In the genomic region with DNA sequence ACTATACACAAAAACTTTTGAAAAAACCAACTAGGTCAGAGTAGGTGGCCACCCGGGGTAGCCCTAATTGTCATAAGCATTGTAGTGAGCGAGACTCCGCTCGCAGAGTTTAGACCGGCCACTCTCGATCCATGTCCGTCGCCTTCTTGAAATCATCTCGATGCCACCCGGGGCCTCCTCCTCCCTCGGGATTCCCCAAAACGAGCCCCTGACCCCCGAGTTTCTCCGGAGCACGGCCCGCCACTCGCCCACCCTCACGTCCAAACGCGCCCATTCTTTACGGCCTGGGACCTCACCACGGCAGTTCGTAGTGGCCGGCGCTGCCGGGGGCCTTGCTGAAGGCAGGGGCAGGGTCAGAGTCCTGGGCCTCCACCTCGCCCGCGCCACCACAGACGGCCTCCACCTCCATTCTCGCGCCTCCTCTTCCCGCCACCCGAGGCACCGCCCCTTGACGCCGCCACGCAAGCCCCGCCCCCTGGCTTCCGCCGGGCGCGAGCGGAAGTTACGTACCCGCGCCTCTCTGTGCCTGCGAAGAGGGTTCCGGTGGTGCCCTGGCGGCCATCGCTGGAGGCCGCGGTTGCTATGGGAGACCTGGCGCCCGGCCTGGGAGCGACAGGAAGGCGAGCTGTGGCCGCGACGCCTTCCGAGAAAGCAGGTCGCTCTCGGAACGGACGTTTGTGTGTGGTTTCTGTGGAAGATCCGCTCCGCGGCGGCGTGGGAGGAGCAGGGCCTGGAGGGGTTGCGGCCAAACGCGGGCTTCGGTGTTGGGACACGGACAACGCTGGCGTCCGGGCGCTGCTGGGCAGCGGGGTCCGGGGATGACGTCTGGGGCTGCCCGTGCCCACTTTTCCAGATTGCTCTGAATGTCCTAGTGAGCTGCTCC, we compare ENCODE assay signal across 1 cellular context.
TF ChIP-seq lines count a peak whose summit lies in the region.

Gene RFC2, minus strand, starts transcription at position 425 of the 883 bp plus-strand sequence. Its CDS starts 16 bp downstream, at position 409.

TF ChIP-seq in H1, 55 proteins besides CTCF, POLR2A, EP300 and RAD21:
- TF ChIP-seq POU5F1 (IDR thresholded peaks at IDR 0.05; ENCODE audit: low read depth, low read length): no peak
- peak; percentile 94 for TF ChIP-seq POLR2AphosphoS5 (IDR thresholded peaks at IDR 0.05; ENCODE audit: low read depth, low read length)
- 0 out of 2 replicates have a peak, but pooled peaks have one; percentile 3 for TF ChIP-seq BRCA1 (IDR thresholded peaks at IDR 0.05; ENCODE audit: low read depth, low read length)
- TF ChIP-seq RNF2 (IDR thresholded peaks at IDR 0.05; ENCODE audit: borderline replicate concordance, low read depth, low read length, missing control alignments, poor library complexity, severe bottlenecking): no peak
- no peak for TF ChIP-seq HDAC6 (IDR thresholded peaks at IDR 0.05; ENCODE audit: low read depth, low read length)
- TF ChIP-seq YY1 (IDR thresholded peaks at IDR 0.05; ENCODE audit: low read depth, low read length): peak; percentile 97
- no peak; the same call in 1 of the 2 replicates for TF ChIP-seq CHD2 (IDR thresholded peaks at IDR 0.05; ENCODE audit: low read length)
- TF ChIP-seq TBP (IDR thresholded peaks at IDR 0.05; ENCODE audit: low read depth, low read length): peak; percentile 66
- TF ChIP-seq CREB1 (IDR thresholded peaks at IDR 0.05): peak; percentile 86
- TF ChIP-seq, protein P1, sequence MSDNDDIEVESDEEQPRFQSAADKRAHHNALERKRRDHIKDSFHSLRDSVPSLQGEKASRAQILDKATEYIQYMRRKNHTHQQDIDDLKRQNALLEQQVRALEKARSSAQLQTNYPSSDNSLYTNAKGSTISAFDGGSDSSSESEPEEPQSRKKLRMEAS (IDR thresholded peaks at IDR 0.05): peak; percentile 80
- TF ChIP-seq, protein P2, sequence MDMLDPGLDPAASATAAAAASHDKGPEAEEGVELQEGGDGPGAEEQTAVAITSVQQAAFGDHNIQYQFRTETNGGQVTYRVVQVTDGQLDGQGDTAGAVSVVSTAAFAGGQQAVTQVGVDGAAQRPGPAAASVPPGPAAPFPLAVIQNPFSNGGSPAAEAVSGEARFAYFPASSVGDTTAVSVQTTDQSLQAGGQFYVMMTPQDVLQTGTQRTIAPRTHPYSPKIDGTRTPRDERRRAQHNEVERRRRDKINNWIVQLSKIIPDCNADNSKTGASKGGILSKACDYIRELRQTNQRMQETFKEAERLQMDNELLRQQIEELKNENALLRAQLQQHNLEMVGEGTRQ (IDR thresholded peaks at IDR 0.05; ENCODE audit: low read length): no peak
- TF ChIP-seq TAF7 (optimal IDR thresholded peaks at IDR 0.05; ENCODE audit: borderline replicate concordance, low read depth, low read length): peak; percentile 44
- TF ChIP-seq SAP30 (IDR thresholded peaks at IDR 0.05; ENCODE audit: insufficient read depth, insufficient replicate concordance, low read length): peak; percentile 86
- TF ChIP-seq TAF1 (IDR thresholded peaks at IDR 0.05; ENCODE audit: low read depth, low read length): peak; percentile 83
- TF ChIP-seq SIN3A (conservative IDR thresholded peaks at IDR 0.05 in 1 of 2, IDR thresholded peaks at IDR 0.05 in 1 of 2; ENCODE audit: low read depth in 1 of 2, low read length in 2 of 2): peak; percentile 67 to 87; a peak in 2 of 4 replicates
- TF ChIP-seq GABPA (IDR thresholded peaks at IDR 0.05; ENCODE audit: borderline replicate concordance, insufficient read depth, low read length): peak; percentile 96
- peak; percentile 88 for TF ChIP-seq KDM4A (IDR thresholded peaks at IDR 0.05; ENCODE audit: low read depth, low read length, severe bottlenecking)
- no peak for TF ChIP-seq NANOG (IDR thresholded peaks at IDR 0.05; ENCODE audit: insufficient read depth, low read depth, low read length, poor library complexity, severe bottlenecking)
- TF ChIP-seq SP1 (IDR thresholded peaks at IDR 0.05; ENCODE audit: low read depth, low read length): peak; percentile 51; the same call in 1 of the 2 replicates
- TF ChIP-seq E2F6 (IDR thresholded peaks at IDR 0.05): peak; percentile 83
- TF ChIP-seq RBBP5 (IDR thresholded peaks at IDR 0.05; ENCODE audit: borderline replicate concordance, low read depth, low read length): 0 out of 2 replicates have a peak, but pooled peaks have one; percentile 44
- peak; percentile 61; a peak in 1 of 4 replicates for TF ChIP-seq HDAC2 (IDR thresholded peaks at IDR 0.05; ENCODE audit: borderline replicate concordance in 1 of 2, low read depth in 2 of 2, low read length in 2 of 2)
- peak; percentile 92 for TF ChIP-seq PHF8 (conservative IDR thresholded peaks at IDR 0.05; ENCODE audit: low read depth, low read length)
- peak; percentile 89 for TF ChIP-seq ASH2L (IDR thresholded peaks at IDR 0.05; ENCODE audit: low read length)
